12 cellular contexts compared by ENCODE assay signal in the genomic region with DNA sequence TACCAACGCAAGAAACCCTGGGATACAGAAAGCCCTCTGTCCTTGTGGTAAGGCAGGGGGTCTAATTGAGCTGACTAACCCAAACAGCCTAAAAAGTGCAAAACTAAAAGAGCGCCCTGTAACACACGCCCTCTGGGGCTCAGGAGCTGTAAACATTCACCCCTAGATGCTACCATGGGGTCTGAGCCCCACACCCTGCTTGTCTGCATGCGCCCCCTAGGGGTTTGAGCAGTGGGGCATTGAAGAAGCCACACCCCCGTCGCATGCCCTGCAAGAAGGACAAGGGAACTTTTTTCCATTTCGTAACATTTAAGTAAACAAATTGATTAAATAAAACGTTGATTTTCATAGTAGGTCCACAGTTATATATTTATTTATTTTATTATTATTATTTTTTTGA.
A peak's percentile ranks its signal among the peaks of the same experiment; 100 is the strongest.
DNase-seq lines count a peak whose midpoint lies in the region; ATAC-seq and TF ChIP-seq lines count a peak whose summit lies in the region.
"Had no signal": no experiment of that assay in that cellular context is flagged by ENCODE, and none has a peak within 500 bp of the region (broad histone marks: within the 10 kb centered on the region; RNA-seq: fewer than 3 reads in every experiment).

No MANE protein-coding gene starts in this region.

- no peak overlapping the region for H4K8ac ChIP-seq in mesendoderm (ENCODE audit: low read depth, low read length)

- WGBS in mesendoderm (ENCODE audit: extremely low coverage, insufficient coverage, low lambda C conversion rate) = no CpG with 5 or more reads among the region's 8 CpGs

- H3K79me2 ChIP-seq in OCI-LY7 (ENCODE audit: insufficient read depth, low read depth, low read length) (no peaks in the 10 kb centered on the region), mesendoderm (ENCODE audit: control insufficient read depth, insufficient read depth, low read length) (no peaks in the 10 kb centered on the region)

- H3K4me1 Mint-ChIP-seq in immature natural killer cell = no peaks in the 10 kb centered on the region

- H3K4me2 ChIP-seq in OCI-LY7 (ENCODE audit: low read length) (no peak overlapping the region), mesendoderm (ENCODE audit: low read length) (no peak overlapping the region)

- no peak overlapping the region for H2BK15ac ChIP-seq in mesendoderm (replicated peaks; ENCODE audit: low read depth)

- no peaks in the 10 kb centered on the region for H3K27me3 Mint-ChIP-seq in immature natural killer cell (ENCODE audit: low read depth in 3 of 3)
- H3K27me3 Mint-ChIP-seq: CD4-positive, alpha-beta T cell had no signal

- H3K23ac ChIP-seq in mesendoderm (ENCODE audit: low read length) = no peak overlapping the region

- H3K27me3 ChIP-seq in mesendoderm (ENCODE audit: insufficient read depth, low read length, poor library complexity) = no peaks in the 10 kb centered on the region

- H3K4me3 ChIP-seq in OCI-LY7 (ENCODE audit: low read depth, low read length, poor library complexity, severe bottlenecking) = no peak overlapping the region
- no peak overlapping the region for H3K4me3 ChIP-seq in mesendoderm (ENCODE audit: low read length)

- no peak overlapping the region for H3K27ac ChIP-seq in OCI-LY7 (ENCODE audit: low read depth, low read length, poor library complexity, severe bottlenecking)
- no peak overlapping the region for H3K27ac ChIP-seq in mesendoderm (ENCODE audit: low read depth, low read length)

- H3K9me3 Mint-ChIP-seq in immature natural killer cell = peaks cover 0 to 4% (median 0%) of the 10 kb centered on the region in 6 donors
- H3K9me3 Mint-ChIP-seq: CD4-positive, alpha-beta T cell had no signal

- intact Hi-C loops in OCI-LY7 (cut with micrococcal nuclease; ENCODE audit: unreplicated experiment) = loop anchor here (5.0 kb wide), 2 partner anchors 619 to 819 kb away; a partner anchor contains a TSS

- peak; percentile 3 for DNase-seq in activated T-cell treated with anti-CD3 and anti-CD28 coated beads for 24 hours (ENCODE audit: low read depth)
- no peak for DNase-seq in activated T-cell treated with anti-CD3 and anti-CD28 coated beads for 4 hours
- peak; percentile 66 for DNase-seq in OCI-LY7 (ENCODE audit: low spot score)
- peak; percentile 61 for DNase-seq in mesendoderm
- DNase-seq in KBM-7 = no peak
- DNase-seq in immature natural killer cell = no peak
- no peak for DNase-seq in effector CD4-positive, alpha-beta T cell
- DNase-seq: CD4-positive, alpha-beta T cell; IMR-90; NK-92 treated with Interleukin-12 subunit alpha and Interleukin-12 subunit beta, amount 100 ng/mL, for 24 hours had no signal

- H2AFZ ChIP-seq in OCI-LY7 (ENCODE audit: low read length) = no peak overlapping the region

- no peak overlapping the region for H2AK5ac ChIP-seq in mesendoderm (ENCODE audit: low read length)

- H4K5ac ChIP-seq in mesendoderm (ENCODE audit: low read length) = no peak overlapping the region

- H3K56ac ChIP-seq in mesendoderm (ENCODE audit: low read length) = no peak overlapping the region

- H3K36me3 ChIP-seq in OCI-LY7 (ENCODE audit: insufficient read depth, low read length) (no peaks in the 10 kb centered on the region), mesendoderm (ENCODE audit: control insufficient read depth, insufficient read depth, low read length) (no peaks in the 10 kb centered on the region)

- in situ Hi-C loops in KBM-7 (cut with MboI; ENCODE audit: low pct_unique_long_range_greater_than_20kb, low sequenced_read_pairs) = no loop called here

- no peak overlapping the region for H3K4me3 Mint-ChIP-seq in immature natural killer cell
- H3K4me3 Mint-ChIP-seq: CD4-positive, alpha-beta T cell had no signal

- CTCF ChIA-PET in OCI-LY7 (lab: Charles Lee; ENCODE audit: unreplicated experiment) = no interaction called here

- H3K79me1 ChIP-seq in mesendoderm (ENCODE audit: low read length) = no peaks in the 10 kb centered on the region

- H3K18ac ChIP-seq in mesendoderm (ENCODE audit: low read length) = no peak overlapping the region

- peak; percentile 57 for ATAC-seq in GM21737 (IDR thresholded peaks at IDR 0.05; ENCODE audit: unreplicated experiment)

- no peak overlapping the region for H3K9ac ChIP-seq in mesendoderm (ENCODE audit: low read length)

- H3K27ac Mint-ChIP-seq in immature natural killer cell = no peak overlapping the region
- H3K27ac Mint-ChIP-seq: CD4-positive, alpha-beta T cell; progenitor cell of endocrine pancreas had no signal

- POLR2A ChIA-PET in OCI-LY7 (lab: Charles Lee) = interaction anchor here (0.6 kb wide), 2 partner anchors 24 to 624 kb away, joined by 3 to 4 read pairs; no protein-coding TSS in a partner anchor

- H3K9me3 ChIP-seq in OCI-LY7 (ENCODE audit: low read length) = no peaks in the 10 kb centered on the region

- TF ChIP-seq CTCF in OCI-LY7 (conservative IDR thresholded peaks at IDR 0.05; ENCODE audit: low read length) = peak; percentile 78

- H3K36me3 Mint-ChIP-seq in immature natural killer cell = no peaks in the 10 kb centered on the region

- H4K20me1 ChIP-seq in OCI-LY7 (ENCODE audit: insufficient read depth, low read length) = no peaks in the 10 kb centered on the region

- H2BK5ac ChIP-seq in mesendoderm (ENCODE audit: low read length) = no peak overlapping the region

- no TSS peak for BruUV-seq in OCI-LY7 (replicated peaks; lab: Mats Ljungman, UMichigan)

- no peak overlapping the region for H2BK120ac ChIP-seq in mesendoderm (ENCODE audit: low read depth, low read length)

- no peaks in the 10 kb centered on the region for H3K9me2 ChIP-seq in OCI-LY7 (ENCODE audit: insufficient read depth, low read length)

- H3K4ac ChIP-seq in mesendoderm (ENCODE audit: low read depth, low read length) = no peak overlapping the region

- H3K4me1 ChIP-seq in OCI-LY7 (ENCODE audit: insufficient read depth, low read length, poor library complexity, severe bottlenecking) = no peaks in the 10 kb centered on the region
- no peaks in the 10 kb centered on the region for H3K4me1 ChIP-seq in mesendoderm (ENCODE audit: control insufficient read depth, low read depth, low read length)

Comparison
In these comparisons a context has a peak if more than half of its experiments do, and no peak if none do; other contexts are left out.
1. DNase-seq: peak in activated T-cell treated with anti-CD3 and anti-CD28 coated beads for 24 hours (single experiment), OCI-LY7 (single experiment) and mesendoderm (single experiment); none in activated T-cell treated with anti-CD3 and anti-CD28 coated beads for 4 hours (single experiment), KBM-7 (single experiment), immature natural killer cell (0 of 3) and effector CD4-positive, alpha-beta T cell (single experiment).